ENCODE assay signal across 1 cellular context in genomic region chr22:43275545-43275981, GRCh38.
TF ChIP-seq lines count a peak whose summit lies in the region.

No MANE protein-coding gene starts in this region.

TF ChIP-seq in K562, 482 proteins besides CTCF, POLR2A, EP300 and RAD21 (continued from another document and continues in another):
- TF ChIP-seq STAT6 (CRISPR knock-in tag; IDR thresholded peaks at IDR 0.05) (no peak), PHTF2 (CRISPR knock-in tag; IDR thresholded peaks at IDR 0.05) (no peak), HNRNPH1 (optimal IDR thresholded peaks at IDR 0.05; ENCODE audit: low read depth, low read length) (no peak), SPI1 (IDR thresholded peaks at IDR 0.05; ENCODE audit: borderline replicate concordance, low read depth, low read length) (peak; percentile 77), MYC (IDR thresholded peaks at IDR 0.05; ENCODE audit: low read depth, low read length) (peak; percentile 28; the same call in 1 of the 2 replicates), MYC (CRISPR knock-in tag; IDR thresholded peaks at IDR 0.05; ENCODE audit: borderline replicate concordance, low read depth) (no peak), GABPB1 (CRISPR knock-in tag; IDR thresholded peaks at IDR 0.05) (peak; percentile 55), ZNF175 (CRISPR knock-in tag; IDR thresholded peaks at IDR 0.05; ENCODE audit: low read depth) (0 out of 2 replicates have a peak, but pooled peaks have one; percentile 40), NFIX (CRISPR knock-in tag; IDR thresholded peaks at IDR 0.05; ENCODE audit: low read depth) (no peak), E2F5 (CRISPR knock-in tag; IDR thresholded peaks at IDR 0.05) (no peak), PRDM10 (IDR thresholded peaks at IDR 0.05; ENCODE audit: partially characterized antibody) (peak; percentile 81), NELFE (IDR thresholded peaks at IDR 0.05; ENCODE audit: insufficient read depth, insufficient read length) (no peak), ZNF324 (CRISPR knock-in tag; IDR thresholded peaks at IDR 0.05) (no peak), ZBED1 (IDR thresholded peaks at IDR 0.05) (no peak), ARID2 (IDR thresholded peaks at IDR 0.05) (no peak), THAP7 (CRISPR knock-in tag; IDR thresholded peaks at IDR 0.05) (no peak), CREB1 (IDR thresholded peaks at IDR 0.05) (no peak), CREB1 (CRISPR knock-in tag; IDR thresholded peaks at IDR 0.05) (peak; percentile 39; the same call in 1 of the 2 replicates), ZFP30 (CRISPR knock-in tag; IDR thresholded peaks at IDR 0.05; ENCODE audit: borderline replicate concordance) (no peak), TOE1 (IDR thresholded peaks at IDR 0.05; ENCODE audit: borderline replicate concordance) (no peak), TOE1 (CRISPR knock-in tag; IDR thresholded peaks at IDR 0.05; ENCODE audit: borderline replicate concordance, low read depth) (no peak), THRB (CRISPR knock-in tag; conservative IDR thresholded peaks at IDR 0.05) (no peak), CCAR2 (IDR thresholded peaks at IDR 0.05; ENCODE audit: low read depth, low read length) (no peak), GABPB2 (CRISPR knock-in tag; conservative IDR thresholded peaks at IDR 0.05) (no peak), MED1 (CRISPR knock-in tag; IDR thresholded peaks at IDR 0.05; ENCODE audit: borderline replicate concordance) (no peak), SP2 (IDR thresholded peaks at IDR 0.05; ENCODE audit: extremely low read depth, low read depth, low read length, poor library complexity, severe bottlenecking) (no peak), ZBTB49 (CRISPR knock-in tag; IDR thresholded peaks at IDR 0.05; ENCODE audit: borderline replicate concordance) (no peak), KAT8 (IDR thresholded peaks at IDR 0.05; ENCODE audit: low read depth) (no peak), USF2 (CRISPR knock-in tag; IDR thresholded peaks at IDR 0.05) (peak; percentile 63), ZBTB5 (IDR thresholded peaks at IDR 0.05) (no peak), ELF1 (tag; IDR thresholded peaks at IDR 0.05) (no peak), SOX6 (IDR thresholded peaks at IDR 0.05) (peak; percentile 90), RAD51 (IDR thresholded peaks at IDR 0.05; ENCODE audit: borderline replicate concordance, low read depth) (peak; percentile 27; the same call in 1 of the 2 replicates), NEUROD1 (IDR thresholded peaks at IDR 0.05; ENCODE audit: borderline replicate concordance, low read depth, low read length, partially characterized antibody) (no peak), POLR3A (IDR thresholded peaks at IDR 0.05; ENCODE audit: borderline replicate concordance, extremely low read depth, insufficient read depth, insufficient read length) (no peak), MXD1 (CRISPR knock-in tag; IDR thresholded peaks at IDR 0.05; ENCODE audit: borderline replicate concordance, poor library complexity, severe bottlenecking) (no peak), TAL1 (IDR thresholded peaks at IDR 0.05) (peak; percentile 35), ADNP (tag; IDR thresholded peaks at IDR 0.05) (no peak), MECOM (CRISPR knock-in tag; IDR thresholded peaks at IDR 0.05) (no peak), ZNF124 (CRISPR knock-in tag; IDR thresholded peaks at IDR 0.05) (no peak), ZNF699 (CRISPR knock-in tag; IDR thresholded peaks at IDR 0.05; ENCODE audit: insufficient replicate concordance) (no peak), ZNF780A (CRISPR knock-in tag; IDR thresholded peaks at IDR 0.05) (no peak), TAF1 (IDR thresholded peaks at IDR 0.05; ENCODE audit: control insufficient read depth, extremely low read depth, insufficient read depth, low read length, severe bottlenecking) (no peak), RCOR1 (IDR thresholded peaks at IDR 0.05; ENCODE audit: borderline replicate concordance in 1 of 2, low read depth in 2 of 2, low read length in 2 of 2) (peak in 1 of 2 experiments; percentile 49; a peak in 1 of 4 replicates), NFYB (IDR thresholded peaks at IDR 0.05; ENCODE audit: extremely low read depth, insufficient read length) (no peak), ZNF347 (CRISPR knock-in tag; IDR thresholded peaks at IDR 0.05; ENCODE audit: low read depth) (no peak), ZNF140 (CRISPR knock-in tag; IDR thresholded peaks at IDR 0.05) (no peak), TCF7L2 (IDR thresholded peaks at IDR 0.05; ENCODE audit: low read depth, low read length) (no peak), ATF7 (IDR thresholded peaks at IDR 0.05) (peak; percentile 61; the same call in 1 of the 2 replicates), CC2D1A (IDR thresholded peaks at IDR 0.05) (no peak), DLX4 (CRISPR knock-in tag; IDR thresholded peaks at IDR 0.05) (no peak), SIX5 (IDR thresholded peaks at IDR 0.05; ENCODE audit: borderline replicate concordance in 1 of 2, insufficient read depth in 1 of 2, low read depth in 1 of 2, low read length in 2 of 2) (no peak), NR0B1 (IDR thresholded peaks at IDR 0.05; ENCODE audit: partially characterized antibody) (no peak)
